10 cellular contexts compared by ENCODE assay signal in the genomic region with DNA sequence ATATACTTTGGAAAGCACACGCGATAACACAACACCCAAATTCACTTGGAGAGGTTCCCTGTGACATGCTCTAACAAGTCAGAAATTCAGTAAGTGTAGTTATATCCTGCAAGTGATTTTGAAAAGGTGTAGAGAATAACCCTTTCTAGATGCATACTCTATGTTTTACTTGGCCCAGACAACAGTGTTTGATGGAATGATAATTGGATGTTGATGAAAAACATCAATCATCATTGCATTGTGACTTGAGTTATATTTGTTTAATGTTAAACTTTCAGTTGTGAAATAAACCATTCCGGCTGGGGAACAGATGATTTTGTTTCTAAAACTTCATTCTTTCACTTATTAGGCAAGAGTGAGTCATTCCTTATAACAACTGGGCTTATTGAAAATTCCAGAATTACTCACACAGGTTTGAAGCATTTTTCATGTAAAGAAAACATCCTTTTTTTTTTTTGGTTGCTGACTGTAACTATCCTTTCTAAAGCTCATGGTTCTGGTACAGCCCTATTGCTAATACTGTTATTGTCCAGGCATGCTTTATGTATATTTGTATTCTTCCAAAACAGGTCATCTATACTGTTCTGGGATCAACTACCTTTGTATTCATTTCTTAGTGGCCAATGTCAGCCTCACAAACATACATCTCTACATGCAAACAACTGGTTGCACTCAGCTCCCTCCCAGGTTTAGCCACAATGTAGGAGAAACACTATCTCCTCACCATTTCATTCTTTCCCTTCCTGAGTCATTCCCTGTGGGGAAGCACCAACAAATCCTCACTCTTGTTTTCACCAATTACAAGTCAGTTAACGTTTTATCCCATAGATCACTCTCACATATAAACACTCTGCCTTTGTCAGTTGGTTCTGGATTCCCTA.
DNase-seq lines count a peak whose midpoint lies in the region; TF ChIP-seq lines count a peak whose summit lies in the region.
"Had no signal": no experiment of that assay in that cellular context is flagged by ENCODE, and none has a peak within 500 bp of the region (broad histone marks: within the 10 kb centered on the region; RNA-seq: fewer than 3 reads in every experiment).

No MANE protein-coding gene starts in this region.

- no peaks in the 10 kb centered on the region for H3K4me1 Mint-ChIP-seq in T-helper 2 cell treated with Interferon-gamma antibody and Interleukin-4, amounts not matched to agents 5 μg/mL and 100 μg/mL, for 36 hours (ENCODE audit: low read depth)

- TF ChIP-seq CTCF in HFF-Myc (IDR thresholded peaks at IDR 0.05; ENCODE audit: low read depth, low read length, missing control alignments): no peak
- TF ChIP-seq CTCF in astrocyte of the cerebellum (IDR thresholded peaks at IDR 0.05; ENCODE audit: low read depth, low read length, missing control alignments): no peak
- no peak for TF ChIP-seq CTCF in smooth muscle cell (IDR thresholded peaks at IDR 0.05; ENCODE audit: borderline replicate concordance, insufficient read depth, poor library complexity, severe bottlenecking)

- peak overlapping the region; percentile 17 for H2AFZ ChIP-seq in smooth muscle cell (ENCODE audit: low read depth)

- no peaks in the 10 kb centered on the region for H3K36me3 ChIP-seq in smooth muscle cell (ENCODE audit: low read depth)

- H4K20me1 ChIP-seq in smooth muscle cell (ENCODE audit: low read depth): no peaks in the 10 kb centered on the region

- H3F3A ChIP-seq in smooth muscle cell (ENCODE audit: low read depth): peaks cover 4% of the 10 kb centered on the region

- DNase-seq in HFF-Myc (ENCODE audit: extremely low read depth, low read depth) (peak; percentile 72), astrocyte of the cerebellum (ENCODE audit: low read depth) (peak; percentile 75), glomerular visceral epithelial cell (ENCODE audit: extremely low spot score) (peak; percentile 75), smooth muscle cell (lab: John Stamatoyannopoulos, UW; ENCODE audit: unreplicated experiment) (no peak), SHP77 (lab: John Stamatoyannopoulos, UW) (no peak), SKM-1 treated with dmso at 0.1 percent for 144 hours (lab: John Stamatoyannopoulos, UW; ENCODE audit: unreplicated experiment) (no peak), NCI-H2107 (lab: John Stamatoyannopoulos, UW) (no peak)
- DNase-seq in T-helper 2 cell treated with Interferon-gamma antibody and Interleukin-4, amounts not matched to agents 5 μg/mL and 100 μg/mL, for 36 hours (ENCODE audit: low spot score): no peak
- DNase-seq: activated T-cell treated with anti-CD3 and anti-CD28 coated beads, Interleukin-2, amount 50 U/mL, for 24 hours; SHP77 treated with DMSO at 0.1 percent for 48 hours had no signal

- H3K4me3 ChIP-seq in HFF-Myc (replicated peaks; ENCODE audit: low read depth, low read length) (no peak overlapping the region), astrocyte of the cerebellum (ENCODE audit: low read depth, low read length) (no peak overlapping the region), smooth muscle cell (no peak overlapping the region)

- no peaks in the 10 kb centered on the region for H3K27me3 ChIP-seq in smooth muscle cell (ENCODE audit: low read depth)

- in situ Hi-C loops in astrocyte of the cerebellum (cut with HindIII; ENCODE audit: low sequenced_read_pairs): no loop called here

- peak overlapping the region; percentile 87 for H3K27ac ChIP-seq in smooth muscle cell (ENCODE audit: low read depth)

- WGBS in smooth muscle cell (ENCODE audit: low lambda C conversion rate): 53% methylated on average over 4 of the region's 4 CpGs

- H3K9ac ChIP-seq in smooth muscle cell (ENCODE audit: low read depth): peak overlapping the region; percentile 55

- no peaks in the 10 kb centered on the region for H3K9me3 ChIP-seq in smooth muscle cell (replicated peaks; ENCODE audit: low read depth)

- H3K4me1 ChIP-seq in smooth muscle cell (ENCODE audit: low read depth): peaks cover 37% of the 10 kb centered on the region

- no peak overlapping the region for H3K4me3 Mint-ChIP-seq in T-helper 2 cell treated with Interferon-gamma antibody and Interleukin-4, amounts not matched to agents 5 μg/mL and 100 μg/mL, for 36 hours
- H3K4me3 Mint-ChIP-seq: activated T-cell treated with anti-CD3 and anti-CD28 coated beads, Interleukin-2, amount 50 U/mL, for 24 hours had no signal

- H3K9me3 Mint-ChIP-seq in T-helper 2 cell treated with Interferon-gamma antibody and Interleukin-4, amounts not matched to agents 5 μg/mL and 100 μg/mL, for 36 hours: no peaks in the 10 kb centered on the region
- H3K9me3 Mint-ChIP-seq: activated T-cell treated with anti-CD3 and anti-CD28 coated beads, Interleukin-2, amount 50 U/mL, for 24 hours had no signal

- no peaks in the 10 kb centered on the region for H3K27me3 Mint-ChIP-seq in T-helper 2 cell treated with Interferon-gamma antibody and Interleukin-4, amounts not matched to agents 5 μg/mL and 100 μg/mL, for 36 hours (ENCODE audit: low read depth)
- H3K27me3 Mint-ChIP-seq: activated T-cell treated with anti-CD3 and anti-CD28 coated beads, Interleukin-2, amount 50 U/mL, for 24 hours had no signal

- no peaks in the 10 kb centered on the region for H3K79me2 ChIP-seq in smooth muscle cell (ENCODE audit: low read depth)

- H3K4me2 ChIP-seq in smooth muscle cell: peak overlapping the region; percentile 63

- H3K27ac Mint-ChIP-seq in T-helper 2 cell treated with Interferon-gamma antibody and Interleukin-4, amounts not matched to agents 5 μg/mL and 100 μg/mL, for 36 hours: no peak overlapping the region
- H3K27ac Mint-ChIP-seq: activated T-cell treated with anti-CD3 and anti-CD28 coated beads, Interleukin-2, amount 50 U/mL, for 24 hours had no signal

- no peaks in the 10 kb centered on the region for H3K36me3 Mint-ChIP-seq in T-helper 2 cell treated with Interferon-gamma antibody and Interleukin-4, amounts not matched to agents 5 μg/mL and 100 μg/mL, for 36 hours (ENCODE audit: low read depth)

Comparison
In these comparisons a context has a peak if more than half of its experiments do, and no peak if none do; other contexts are left out.
1. DNase-seq: peak in HFF-Myc (single experiment), astrocyte of the cerebellum (single experiment) and glomerular visceral epithelial cell (single experiment); none in smooth muscle cell (single experiment), SHP77 (0 of 2), T-helper 2 cell treated with Interferon-gamma antibody and Interleukin-4, amounts not matched to agents 5 μg/mL and 100 μg/mL, for 36 hours (single experiment), SKM-1 treated with dmso at 0.1 percent for 144 hours (single experiment) and NCI-H2107 (single experiment).